ENCODE assay signal across 1 cellular context in genomic region chr3:119408243-119408950, GRCh38.
TF ChIP-seq lines count a peak whose summit lies in the region.

No MANE protein-coding gene starts in this region.

TF ChIP-seq in IMR-90, 13 proteins besides CTCF, POLR2A, EP300 and RAD21:
- TF ChIP-seq MAFK (IDR thresholded peaks at IDR 0.05; ENCODE audit: low read depth, low read length) (no peak), BHLHE40 (IDR thresholded peaks at IDR 0.05; ENCODE audit: low read depth, low read length) (no peak), MXI1 (IDR thresholded peaks at IDR 0.05; ENCODE audit: borderline replicate concordance, low read depth, low read length) (no peak), CEBPB (IDR thresholded peaks at IDR 0.05; ENCODE audit: low read depth, low read length) (no peak), RFX5 (IDR thresholded peaks at IDR 0.05; ENCODE audit: low read depth, low read length) (no peak), NFE2L2 (IDR thresholded peaks at IDR 0.05; ENCODE audit: low read depth, low read length) (no peak), FOS (IDR thresholded peaks at IDR 0.05; ENCODE audit: low read depth, low read length) (no peak), RCOR1 (IDR thresholded peaks at IDR 0.05; ENCODE audit: insufficient replicate concordance, low read length) (no peak), SMC3 (IDR thresholded peaks at IDR 0.05; ENCODE audit: low read depth, low read length) (no peak), CHD1 (IDR thresholded peaks at IDR 0.05; ENCODE audit: low read depth, low read length) (no peak), MAZ (IDR thresholded peaks at IDR 0.05; ENCODE audit: borderline replicate concordance, low read depth, low read length) (no peak)
- TF ChIP-seq, protein P1, sequence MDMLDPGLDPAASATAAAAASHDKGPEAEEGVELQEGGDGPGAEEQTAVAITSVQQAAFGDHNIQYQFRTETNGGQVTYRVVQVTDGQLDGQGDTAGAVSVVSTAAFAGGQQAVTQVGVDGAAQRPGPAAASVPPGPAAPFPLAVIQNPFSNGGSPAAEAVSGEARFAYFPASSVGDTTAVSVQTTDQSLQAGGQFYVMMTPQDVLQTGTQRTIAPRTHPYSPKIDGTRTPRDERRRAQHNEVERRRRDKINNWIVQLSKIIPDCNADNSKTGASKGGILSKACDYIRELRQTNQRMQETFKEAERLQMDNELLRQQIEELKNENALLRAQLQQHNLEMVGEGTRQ (IDR thresholded peaks at IDR 0.05; ENCODE audit: low read depth, low read length), result no peak
- TF ChIP-seq, protein P2, sequence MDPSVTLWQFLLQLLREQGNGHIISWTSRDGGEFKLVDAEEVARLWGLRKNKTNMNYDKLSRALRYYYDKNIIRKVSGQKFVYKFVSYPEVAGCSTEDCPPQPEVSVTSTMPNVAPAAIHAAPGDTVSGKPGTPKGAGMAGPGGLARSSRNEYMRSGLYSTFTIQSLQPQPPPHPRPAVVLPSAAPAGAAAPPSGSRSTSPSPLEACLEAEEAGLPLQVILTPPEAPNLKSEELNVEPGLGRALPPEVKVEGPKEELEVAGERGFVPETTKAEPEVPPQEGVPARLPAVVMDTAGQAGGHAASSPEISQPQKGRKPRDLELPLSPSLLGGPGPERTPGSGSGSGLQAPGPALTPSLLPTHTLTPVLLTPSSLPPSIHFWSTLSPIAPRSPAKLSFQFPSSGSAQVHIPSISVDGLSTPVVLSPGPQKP (IDR thresholded peaks at IDR 0.05; ENCODE audit: borderline replicate concordance, low read depth, low read length), result no peak
TF ChIP-seq in IMR-90: peak in this region for 0.
